ENCODE assay signal across 16 cellular contexts in the genomic region with DNA sequence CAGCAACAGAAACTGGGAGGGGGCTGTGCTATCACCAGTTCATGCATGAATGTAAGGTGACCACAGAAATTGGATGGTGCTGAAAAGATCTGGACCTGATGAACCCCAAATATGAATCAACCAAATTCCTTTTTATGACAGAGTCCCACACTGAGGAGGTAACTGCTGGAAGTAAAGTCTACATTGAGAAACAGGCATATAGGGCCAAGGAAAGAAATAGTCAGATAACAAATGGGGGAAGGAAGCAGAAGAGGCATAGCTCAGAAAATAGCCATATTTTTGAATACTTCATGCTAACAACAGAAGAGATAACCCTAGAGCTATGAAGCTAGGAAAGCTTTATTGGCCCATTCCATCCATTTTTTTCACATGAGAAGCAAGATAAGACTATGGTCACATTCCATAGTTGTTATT. TPM values are rescaled to one million over a fixed set of nuclear protein-coding genes. Genes with fewer than 3 reads are reported as not detected.
A peak's percentile ranks its signal among the peaks of the same experiment; 100 is the strongest.
DNase-seq lines count a peak whose midpoint lies in the region; ATAC-seq, FAIRE-seq and TF ChIP-seq lines count a peak whose summit lies in the region.
"Had no signal": no experiment of that assay in that cellular context is flagged by ENCODE, and none has a peak within 500 bp of the region (broad histone marks: within the 10 kb centered on the region; RNA-seq: fewer than 3 reads in every experiment).

No MANE protein-coding gene starts in this region.

- peaks cover 28% of the 10 kb centered on the region for H3K4me1 ChIP-seq in endothelial cell of umbilical vein (ENCODE audit: control insufficient read depth, extremely low read depth, insufficient read depth, low read length)
- H3K4me1 ChIP-seq in upper lobe of right lung: no peaks in the 10 kb centered on the region
- H3K4me1 ChIP-seq: esophagus squamous epithelium had no signal

- peak overlapping the region; percentile 61 for H3K4me2 ChIP-seq in endothelial cell of umbilical vein (ENCODE audit: insufficient read depth, low read length)

- peak overlapping the region; percentile 73 for H2AFZ ChIP-seq in endothelial cell of umbilical vein (ENCODE audit: low read depth, low read length)

- H3K27me3 ChIP-seq in endothelial cell of umbilical vein (ENCODE audit: control insufficient read depth in 2 of 2, insufficient read depth in 2 of 2, low read length in 2 of 2) (no peaks in the 10 kb centered on the region), upper lobe of right lung (no peaks in the 10 kb centered on the region)
- H3K27me3 ChIP-seq: esophagus squamous epithelium, heart left ventricle had no signal

- H3K36me3 ChIP-seq in endothelial cell of umbilical vein (ENCODE audit: control insufficient read depth in 2 of 2, extremely low read depth in 1 of 2, insufficient read depth in 2 of 2, low read length in 2 of 2) (no peaks in the 10 kb centered on the region), upper lobe of right lung (peaks cover 6% of the 10 kb centered on the region)
- H3K36me3 ChIP-seq: thoracic aorta had no signal

- no peaks in the 10 kb centered on the region for H3K9me3 ChIP-seq in endothelial cell of umbilical vein (replicated peaks; ENCODE audit: control insufficient read depth, insufficient read depth, low read length)
- no peaks in the 10 kb centered on the region for H3K9me3 ChIP-seq in upper lobe of right lung
- H3K9me3 ChIP-seq: esophagus squamous epithelium, heart left ventricle, thoracic aorta had no signal

- H3K9ac ChIP-seq in endothelial cell of umbilical vein (replicated peaks; ENCODE audit: extremely low read depth, insufficient read depth, low read length): peak overlapping the region; percentile 6

- POLR2A ChIA-PET in endothelial cell of umbilical vein (lab: Charles Lee): no interaction called here

- TF ChIP-seq POLR2A in H54 (IDR thresholded peaks at IDR 0.05; ENCODE audit: low read depth, low read length) (no peak), endothelial cell of umbilical vein (IDR thresholded peaks at IDR 0.05; ENCODE audit: low read depth, low read length) (peak; percentile 48)

- no peaks in the 10 kb centered on the region for H4K20me1 ChIP-seq in endothelial cell of umbilical vein (replicated peaks; ENCODE audit: control insufficient read depth, extremely low read depth, insufficient read depth, low read length)

- no peak for ATAC-seq in HG02870 (IDR thresholded peaks at IDR 0.05; ENCODE audit: unreplicated experiment)
- no peak for ATAC-seq in upper lobe of right lung

- H3K4me3 ChIP-seq in endothelial cell of umbilical vein (replicated peaks in 1 of 3; ENCODE audit: insufficient read depth in 1 of 3, low read depth in 1 of 3, low read length in 3 of 3): no peak overlapping the region
- no peak overlapping the region for H3K4me3 ChIP-seq in upper lobe of right lung
- H3K4me3 ChIP-seq: esophagus squamous epithelium, heart left ventricle, thoracic aorta had no signal

- FAIRE-seq in H54 (lab: Jason Lieb, UNC) (peak; percentile 73), RCC 7860 (lab: Jason Lieb, UNC) (no peak), endothelial cell of umbilical vein (lab: Jason Lieb, UNC) (peak; percentile 76)
- FAIRE-seq: keratinocyte had no signal

- H3K27ac ChIP-seq in endothelial cell of umbilical vein (ENCODE audit: insufficient read depth, low read depth, low read length) (peak overlapping the region; percentile 73), upper lobe of right lung (no peak overlapping the region)
- H3K27ac ChIP-seq: esophagus squamous epithelium, RWPE1 had no signal

- dilution Hi-C loops in endothelial cell of umbilical vein (cut with MboI; ENCODE audit: extremely low pct_ligation_motif_present, low sequenced_read_pairs): no loop called here

- H3K9me1 ChIP-seq in endothelial cell of umbilical vein (replicated peaks; ENCODE audit: control insufficient read depth, extremely low read depth, insufficient read depth, low read length): no peaks in the 10 kb centered on the region

- no peak for TF ChIP-seq CTCF in endothelial cell of umbilical vein (IDR thresholded peaks at IDR 0.05; ENCODE audit: extremely low read depth in 1 of 2, insufficient read depth in 1 of 2, low read depth in 1 of 2, low read length in 2 of 2)
- TF ChIP-seq CTCF in upper lobe of right lung (IDR thresholded peaks at IDR 0.05): no peak

- BruUV-seq in endothelial cell of umbilical vein (replicated peaks; lab: Mats Ljungman, UMichigan): no TSS peak

- DNase-seq in H54 (ENCODE audit: insufficient read length, low spot score) (no peak), RCC 7860 (ENCODE audit: low spot score) (peak; percentile 14), endothelial cell of umbilical vein (ENCODE audit: low read depth, low spot score) (peak; percentile 85), pulmonary artery endothelial cell (ENCODE audit: low read depth, low spot score) (peak; percentile 62), upper lobe of right lung (no peak), SK-N-DZ (ENCODE audit: low spot score) (no peak)
- DNase-seq: activated effector memory CD4-positive, alpha-beta T cell treated with anti-CD3 and anti-CD28 coated beads, Interleukin-2, amount 50 U/mL, for 16 hours; DND-41; esophagus squamous epithelium; heart left ventricle; Karpas-422; NCI-H2171 treated with DMSO at 0.1 percent for 48 hours had no signal

- intact Hi-C loops in endothelial cell of umbilical vein (cut with micrococcal nuclease) (loop anchor here (2.0 kb wide), 1 partner anchor 24 kb away; no protein-coding TSS in a partner anchor), upper lobe of right lung (cut with DNase I) (no loop called here)

- no peaks in the 10 kb centered on the region for H3K79me2 ChIP-seq in endothelial cell of umbilical vein (ENCODE audit: control insufficient read depth, insufficient read depth, low read length)

- CTCF ChIA-PET in endothelial cell of umbilical vein (lab: Charles Lee): interaction anchor here (1.3 to 2.9 kb wide), 4 partner anchors 8 to 41 kb away, joined by 5 to 12 read pairs (median 8); no protein-coding TSS in a partner anchor

TF ChIP-seq in endothelial cell of umbilical vein, 7 proteins besides CTCF, POLR2A, EP300 and RAD21:
- TF ChIP-seq EZH2 (IDR thresholded peaks at IDR 0.05; ENCODE audit: borderline replicate concordance, low read depth, low read length, severe bottlenecking) (no peak), MAX (IDR thresholded peaks at IDR 0.05; ENCODE audit: insufficient read depth, insufficient read length) (no peak), JUN (IDR thresholded peaks at IDR 0.05; ENCODE audit: borderline replicate concordance, insufficient read depth, insufficient read length, low read depth) (peak; percentile 48), FOS (IDR thresholded peaks at IDR 0.05; ENCODE audit: borderline replicate concordance, insufficient read depth, low read length) (no peak), GATA2 (IDR thresholded peaks at IDR 0.05; ENCODE audit: insufficient read depth, insufficient read length, low read depth, low read length) (peak; percentile 83), MYC (IDR thresholded peaks at IDR 0.05; ENCODE audit: low read depth, low read length) (no peak), POLR2AphosphoS5 (IDR thresholded peaks at IDR 0.05; ENCODE audit: insufficient read depth, low read depth, low read length) (peak; percentile 19)

RNA-seq across cellular contexts. Expression of gene ZC3H6, which starts 25.8 kb away (rescaled TPM):
- total RNA-seq in endothelial cell of umbilical vein (2.5 and 3.0 TPM in 2 replicates), pulmonary artery endothelial cell (1.8 and 2.7 TPM in 2 replicates), upper lobe of right lung (16.6 TPM)
- 0.43 and 0.46 TPM in 2 replicates for polyA plus RNA-seq in endothelial cell of umbilical vein
- 0.41 and 0.62 TPM in 2 replicates for polyA plus RNA-seq in endothelial cell of umbilical vein (2011; cell fraction: cytosol; rRNA removed)
- 1.2 and 1.5 TPM in 2 replicates for polyA plus RNA-seq in endothelial cell of umbilical vein (2011; cell fraction: nucleus; rRNA removed)
- 1.4 and 2.0 TPM in 2 replicates for polyA plus RNA-seq in endothelial cell of umbilical vein (2012)
- 2.2 and 2.5 TPM in 2 replicates for polyA minus RNA-seq in endothelial cell of umbilical vein
- polyA minus RNA-seq in endothelial cell of umbilical vein (2011; cell fraction: cytosol; rRNA and poly(A)+ RNA removed): 0.72 TPM
- polyA minus RNA-seq in endothelial cell of umbilical vein (2011; cell fraction: nucleus; rRNA and poly(A)+ RNA removed): 1.4 and 1.6 TPM in 2 replicates
- 3.3 and 3.5 TPM in 2 replicates for polyA plus RNA-seq in SK-N-DZ (2014; cell fraction: cytosol; rRNA removed)
- polyA plus RNA-seq in SK-N-DZ (2014; cell fraction: nucleus; rRNA removed): 2.5 and 3.5 TPM in 2 replicates

RNA-seq across cellular contexts. Expression of gene ZC3H8, which starts 46.3 kb away (rescaled TPM):
- total RNA-seq in endothelial cell of umbilical vein (7.1 and 7.8 TPM in 2 replicates), pulmonary artery endothelial cell (4.2 and 5.3 TPM in 2 replicates), upper lobe of right lung (5.2 TPM)
- 0.95 and 1.4 TPM in 2 replicates for polyA plus RNA-seq in endothelial cell of umbilical vein
- 1.8 and 2.5 TPM in 2 replicates for polyA plus RNA-seq in endothelial cell of umbilical vein (2011; cell fraction: cytosol; rRNA removed)
- polyA plus RNA-seq in endothelial cell of umbilical vein (2011; cell fraction: nucleus; rRNA removed): 4.5 and 11.2 TPM in 2 replicates
- 7.8 and 9.3 TPM in 2 replicates for polyA plus RNA-seq in endothelial cell of umbilical vein (2012)
- 1.4 and 1.8 TPM in 2 replicates for polyA minus RNA-seq in endothelial cell of umbilical vein
- polyA minus RNA-seq in endothelial cell of umbilical vein (2011; cell fraction: cytosol; rRNA and poly(A)+ RNA removed): 1.8 TPM
- polyA minus RNA-seq in endothelial cell of umbilical vein (2011; cell fraction: nucleus; rRNA and poly(A)+ RNA removed): 3.8 and 6.3 TPM in 2 replicates
- 13.8 and 14.7 TPM in 2 replicates for polyA plus RNA-seq in SK-N-DZ (2014; cell fraction: cytosol; rRNA removed)
- 19.4 and 68.7 TPM in 2 replicates for polyA plus RNA-seq in SK-N-DZ (2014; cell fraction: nucleus; rRNA removed)

Comparison
In these comparisons a context has a peak if more than half of its experiments do, and no peak if none do; other contexts are left out.
1. DNase-seq: peak in RCC 7860 (single experiment), endothelial cell of umbilical vein (single experiment) and pulmonary artery endothelial cell (single experiment); none in H54 (single experiment), upper lobe of right lung (single experiment) and SK-N-DZ (single experiment).